ENCODE assay signal across 8 cellular contexts in the genomic region with DNA sequence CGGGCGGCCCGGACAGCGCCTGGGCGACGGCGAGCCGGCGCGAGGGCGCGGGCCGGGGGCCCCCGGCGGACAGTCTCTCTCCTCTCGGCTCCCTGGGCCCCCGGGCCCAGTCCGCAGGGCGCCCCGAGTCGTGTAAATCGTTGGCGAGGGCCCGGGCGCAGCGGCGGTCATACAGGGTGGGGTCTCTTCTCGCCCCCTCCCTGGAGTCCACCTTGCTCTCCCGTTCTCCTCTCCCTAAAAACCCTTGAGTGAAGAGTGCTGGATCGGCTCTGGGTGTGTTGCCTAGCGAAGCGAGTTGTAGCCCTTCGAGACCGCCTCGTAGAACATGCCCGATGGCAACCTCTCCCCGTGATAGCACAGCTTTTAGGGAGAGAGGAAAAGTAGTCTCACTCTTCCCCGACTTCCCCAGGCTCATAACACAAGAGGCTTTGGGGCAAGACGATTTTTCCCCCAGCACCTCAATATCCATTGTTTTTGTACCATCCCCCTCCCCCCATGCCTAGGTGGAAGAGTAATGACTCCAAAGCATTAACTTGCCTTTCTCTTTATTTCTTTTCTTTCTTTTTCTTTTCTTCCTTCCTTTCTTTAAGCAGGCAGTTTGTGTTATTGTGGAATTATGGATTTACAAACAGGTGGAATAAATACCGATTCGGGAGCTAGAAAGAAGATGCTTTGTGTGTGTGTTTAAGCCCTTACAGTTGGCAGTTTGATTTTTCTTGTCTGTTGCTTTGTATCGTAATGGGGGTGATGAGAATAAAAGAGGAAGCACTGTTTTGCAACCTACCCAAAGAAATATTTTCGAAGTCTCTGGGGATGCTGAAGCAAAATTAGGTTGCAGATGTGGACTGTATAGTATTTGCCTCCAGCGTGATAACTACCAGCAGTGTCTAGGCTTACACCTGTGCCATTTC. TPM values are rescaled to one million over a fixed set of nuclear protein-coding genes. Genes with fewer than 3 reads are reported as not detected.
A peak's percentile ranks its signal among the peaks of the same experiment; 100 is the strongest.
DNase-seq lines count a peak whose midpoint lies in the region; ATAC-seq, FAIRE-seq and TF ChIP-seq lines count a peak whose summit lies in the region.

No MANE protein-coding gene starts in this region.

- H3K79me2 ChIP-seq in K562 (ENCODE audit: control insufficient read depth, insufficient read depth, low read length): peaks cover 58% of the 10 kb centered on the region

- no peak for TF ChIP-seq EP300 in K562 (IDR thresholded peaks at IDR 0.05; ENCODE audit: low read length)

- CTCF ChIA-PET in K562 (lab: Yijun Ruan, JAX; ENCODE audit: low intra/inter-chr PET ratio): no interaction called here

- H3K4me2 ChIP-seq in K562 (ENCODE audit: insufficient read depth, low read length): peak overlapping the region; percentile 95

- BruUV-seq in K562 (replicated peaks; lab: Mats Ljungman, UMichigan): TSS peak; percentile 58

- FAIRE-seq in K562 (lab: Jason Lieb, UNC): no peak

- peak; percentile 70 for DNase-seq in ELF-1 (ENCODE audit: low read depth, low spot score)
- peak in 3 of 4 experiments; percentile 5 to 47 (median 30) for DNase-seq in K562 (ENCODE audit: extremely low read depth in 1 of 4, low spot score in 3 of 4)
- no peak for DNase-seq in skeletal muscle cell (ENCODE audit: low read depth)
- no peak for DNase-seq in NCI-H774 (lab: John Stamatoyannopoulos, UW)

- no peaks in the 10 kb centered on the region for H4K20me1 ChIP-seq in K562 (replicated peaks; ENCODE audit: control insufficient read depth, insufficient read depth, low read length)

- H3K36me3 ChIP-seq in K562 (ENCODE audit: control insufficient read depth, insufficient read depth, low read length): no peaks in the 10 kb centered on the region

- ATAC-seq in GM21381 (IDR thresholded peaks at IDR 0.05; ENCODE audit: unreplicated experiment) (peak; percentile 18), HG03575 (IDR thresholded peaks at IDR 0.05; ENCODE audit: extremely low read depth, insufficient number of reproducible peaks, low FRiP score, unreplicated experiment) (peak; percentile 26), K562 (peak; percentile 18)

- no peaks in the 10 kb centered on the region for H3K9me3 ChIP-seq in K562 (replicated peaks; ENCODE audit: control insufficient read depth, insufficient read depth, low read depth, low read length)
- H3K9me3 ChIP-seq in iPS-18c (ENCODE audit: control insufficient read depth, insufficient read depth, low read length): no peaks in the 10 kb centered on the region

- POLR2A ChIA-PET in K562 (lab: Yijun Ruan, JAX): interaction anchor here (1.1 to 1.5 kb wide), 2 partner anchors 57 to 146 kb away, joined by 3 to 4 read pairs; no protein-coding TSS in a partner anchor

- 3% methylated on average over 10 of the region's 44 CpGs for WGBS in K562 (ENCODE audit: insufficient coverage, low coverage, missing lambda C conversion rate)

- no peak for TF ChIP-seq RAD21 in K562 (CRISPR knock-in tag; conservative IDR thresholded peaks at IDR 0.05 in 1 of 2, IDR thresholded peaks at IDR 0.05 in 1 of 2)

- intact Hi-C loops in K562 (cut with micrococcal nuclease): no loop called here

- peak overlapping the region; percentile 90 for H3K27ac ChIP-seq in K562 (ENCODE audit: extremely low read depth, low read depth, low read length)

- no peaks in the 10 kb centered on the region for H3K9me1 ChIP-seq in K562 (ENCODE audit: control insufficient read depth, insufficient read depth, low read length)

- H3K27me3 ChIP-seq in K562 (ENCODE audit: control insufficient read depth in 2 of 2, insufficient read depth in 2 of 2, low read length in 2 of 2): no peaks in the 10 kb centered on the region

- TF ChIP-seq CTCF in K562 (IDR thresholded peaks at IDR 0.05 in 2 of 3, conservative IDR thresholded peaks at IDR 0.05 in 1 of 3; ENCODE audit: insufficient read depth in 2 of 3, low read depth in 1 of 3, low read length in 3 of 3): no peak

- peak overlapping the region; percentile 82 for H3K4me3 ChIP-seq in K562
- H3K4me3 ChIP-seq in iPS-18c (ENCODE audit: insufficient read depth, low read depth, low read length): peak overlapping the region; percentile 76
- H3K4me3 ChIP-seq in skeletal muscle cell (ENCODE audit: low read depth, low read length): peak overlapping the region; percentile 86

- TF ChIP-seq POLR2A in Raji (IDR thresholded peaks at IDR 0.05; ENCODE audit: insufficient read depth, low read depth, low read length): peak; percentile 44; the same call in 1 of the 2 replicates
- no peak for TF ChIP-seq POLR2A in K562 (conservative IDR thresholded peaks at IDR 0.05)

- peak overlapping the region; percentile 64 for H2AFZ ChIP-seq in K562 (ENCODE audit: low read depth, low read length)

- peak overlapping the region; percentile 81 to 98 for H3K9ac ChIP-seq in K562 (ENCODE audit: insufficient read depth in 1 of 2, low read depth in 2 of 2, low read length in 2 of 2)

- in situ Hi-C loops in K562 (cut with MboI): no loop called here

- peaks cover 0 to 17% of the 10 kb centered on the region in 2 experiments; a peak in 2 of 5 replicates for H3K4me1 ChIP-seq in K562 (replicated peaks in 1 of 2; ENCODE audit: control insufficient read depth in 2 of 2, insufficient read depth in 2 of 2, low read length in 2 of 2)

TF ChIP-seq in K562, 482 proteins besides CTCF, POLR2A, EP300 and RAD21 (continues in another document):
- peak; percentile 32; the same call in 1 of the 2 replicates for TF ChIP-seq ZFX (CRISPR knock-in tag; IDR thresholded peaks at IDR 0.05)
- peak; percentile 42 for TF ChIP-seq CHD1 (IDR thresholded peaks at IDR 0.05; ENCODE audit: low read length)
- TF ChIP-seq RFX7 (CRISPR knock-in tag; IDR thresholded peaks at IDR 0.05): no peak
- peak in 1 of 2 experiments; percentile 98; a peak in 2 of 4 replicates for TF ChIP-seq KDM1A (IDR thresholded peaks at IDR 0.05)
- TF ChIP-seq ZBED1 (IDR thresholded peaks at IDR 0.05): no peak
- peak; percentile 14; the same call in 1 of the 2 replicates for TF ChIP-seq ZBTB7A (IDR thresholded peaks at IDR 0.05; ENCODE audit: borderline replicate concordance, control insufficient read depth, low read depth, low read length)
- peak; percentile 84 for TF ChIP-seq ZNF444 (CRISPR knock-in tag; IDR thresholded peaks at IDR 0.05)

RNA-seq across cellular contexts. Expression of gene SHOC2, which starts 0.8 kb away (rescaled TPM):
- 6.3 and 27.4 TPM in 2 replicates for total RNA-seq in K562 (2011; cell fraction: chromatin; rRNA removed; ENCODE audit: low replicate concordance)
- total RNA-seq in K562 (2011; cell fraction: nucleolus; rRNA removed): 3.5 and 5.8 TPM in 2 replicates
- 8.9 and 10.8 TPM in 2 replicates for total RNA-seq in K562 (2011; cell fraction: nucleoplasm; rRNA removed)
- total RNA-seq in K562 (2014; rRNA removed): 9.2 and 10.2 TPM in 2 replicates
- total RNA-seq in K562 (2014; rRNA removed; fragmentation: Illumina TruSeq; extraction: Trizol): 14.6 and 17.2 TPM in 2 replicates
- 13.8 and 16.1 TPM in 2 replicates for total RNA-seq in K562 (2015; rRNA removed; fragmentation: Illumina TruSeq; extraction: Trizol)
- total RNA-seq in K562 (2021): 16.8 and 17.2 TPM in 2 replicates
- polyA plus RNA-seq in K562 (2011; rRNA removed): 10.2 and 14.9 TPM in 2 replicates
- 3.5 and 6.9 TPM in 2 replicates for polyA plus RNA-seq in K562 (2011; cell fraction: cytosol; rRNA removed)
- 3.3 and 4.2 TPM in 2 replicates for polyA plus RNA-seq in K562 (2011; cell fraction: nucleus; rRNA removed)
- polyA plus RNA-seq in K562 (2012): 11.0 and 13.0 TPM in 2 replicates
- 16.3 and 17.2 TPM in 2 replicates for polyA plus RNA-seq in K562 (2014; fragmentation: Illumina TruSeq; extraction: Trizol)
- polyA plus RNA-seq in K562 (2014; fragmentation: Nextera tagmentation; extraction: Ambion mirVana): 10 to 100 TPM; 11.4 to 17.5 TPM
- polyA plus RNA-seq in K562 (2014; rRNA removed): 9.2 and 10.3 TPM in 2 replicates
- 28.5 and 31.2 TPM in 2 replicates for polyA minus RNA-seq in K562 (2011; rRNA and poly(A)+ RNA removed)
- 6.8 and 13.1 TPM in 2 replicates for polyA minus RNA-seq in K562 (2011; cell fraction: cytosol; rRNA and poly(A)+ RNA removed)
- 9.7 and 21.9 TPM in 2 replicates for polyA minus RNA-seq in K562 (2011; cell fraction: nucleus; rRNA and poly(A)+ RNA removed)

RNA-seq across cellular contexts. Expression of gene BBIP1, which starts 1.2 kb away (rescaled TPM):
- total RNA-seq in K562 (2011; cell fraction: chromatin; rRNA removed; ENCODE audit: low replicate concordance): 8.1 and 22.8 TPM in 2 replicates
- 5.1 and 5.5 TPM in 2 replicates for total RNA-seq in K562 (2011; cell fraction: nucleolus; rRNA removed)
- 9.8 and 37.7 TPM in 2 replicates for total RNA-seq in K562 (2011; cell fraction: nucleoplasm; rRNA removed)
- total RNA-seq in K562 (2014; rRNA removed): 5.2 and 12.2 TPM in 2 replicates
- total RNA-seq in K562 (2014; rRNA removed; fragmentation: Illumina TruSeq; extraction: Trizol): 19.4 and 21.2 TPM in 2 replicates
- total RNA-seq in K562 (2015; rRNA removed; fragmentation: Illumina TruSeq; extraction: Trizol): 18.1 and 18.9 TPM in 2 replicates
- total RNA-seq in K562 (2021): 12.5 and 17.2 TPM in 2 replicates
- polyA plus RNA-seq in K562 (2011; rRNA removed): 19.2 and 24.2 TPM in 2 replicates
- 2.6 and 4.7 TPM in 2 replicates for polyA plus RNA-seq in K562 (2011; cell fraction: cytosol; rRNA removed)
- polyA plus RNA-seq in K562 (2011; cell fraction: nucleus; rRNA removed): 8.6 and 11.2 TPM in 2 replicates
- 17.8 and 20.6 TPM in 2 replicates for polyA plus RNA-seq in K562 (2012)
- 23.0 and 27.8 TPM in 2 replicates for polyA plus RNA-seq in K562 (2014; fragmentation: Illumina TruSeq; extraction: Trizol)
- 10 to 100 TPM; 30.6 to 31.0 TPM for polyA plus RNA-seq in K562 (2014; fragmentation: Nextera tagmentation; extraction: Ambion mirVana)
- 14.1 and 17.3 TPM in 2 replicates for polyA plus RNA-seq in K562 (2014; rRNA removed)
- polyA minus RNA-seq in K562 (2011; rRNA and poly(A)+ RNA removed): 17.2 and 21.9 TPM in 2 replicates
- polyA minus RNA-seq in K562 (2011; cell fraction: cytosol; rRNA and poly(A)+ RNA removed): 3.5 and 5.2 TPM in 2 replicates
- 7.0 and 15.1 TPM in 2 replicates for polyA minus RNA-seq in K562 (2011; cell fraction: nucleus; rRNA and poly(A)+ RNA removed)

RNA-seq across cellular contexts. Expression of gene PDCD4, which starts 48.5 kb away (rescaled TPM):
- 9.1 and 68.5 TPM in 2 replicates for total RNA-seq in K562 (2011; cell fraction: chromatin; rRNA removed; ENCODE audit: low replicate concordance)
- 2.7 and 5.9 TPM in 2 replicates for total RNA-seq in K562 (2011; cell fraction: nucleolus; rRNA removed)
- 15.7 and 17.2 TPM in 2 replicates for total RNA-seq in K562 (2011; cell fraction: nucleoplasm; rRNA removed)
- total RNA-seq in K562 (2014; rRNA removed) (20.2 and 22.5 TPM in 2 replicates), K562 (2014; rRNA removed; fragmentation: Illumina TruSeq; extraction: Trizol) (33.7 and 44.2 TPM in 2 replicates), K562 (2015; rRNA removed; fragmentation: Illumina TruSeq; extraction: Trizol) (15.9 and 18.3 TPM in 2 replicates), K562 (2021) (28.0 and 44.1 TPM in 2 replicates)
- polyA plus RNA-seq in K562 (2011; rRNA removed) (28.1 and 40.2 TPM in 2 replicates), K562 (2014; fragmentation: Illumina TruSeq; extraction: Trizol) (38.0 and 38.2 TPM in 2 replicates), K562 (2014; fragmentation: Nextera tagmentation; extraction: Ambion mirVana) (10 to 100 TPM; 12.9 to 18.1 TPM), K562 (2014; rRNA removed) (34.4 and 36.6 TPM in 2 replicates)
- 2.7 and 13.3 TPM in 2 replicates for polyA plus RNA-seq in K562 (2011; cell fraction: cytosol; rRNA removed)
- polyA plus RNA-seq in K562 (2011; cell fraction: nucleus; rRNA removed): 11.9 and 17.6 TPM in 2 replicates
- 38.4 and 47.3 TPM in 2 replicates for polyA plus RNA-seq in K562 (2012)
- 37.7 and 52.1 TPM in 2 replicates for polyA minus RNA-seq in K562 (2011; rRNA and poly(A)+ RNA removed)
- 14.9 and 17.9 TPM in 2 replicates for polyA minus RNA-seq in K562 (2011; cell fraction: cytosol; rRNA and poly(A)+ RNA removed)
- 11.0 and 21.5 TPM in 2 replicates for polyA minus RNA-seq in K562 (2011; cell fraction: nucleus; rRNA and poly(A)+ RNA removed)

Comparison
In these comparisons a context has a peak if more than half of its experiments do, and no peak if none do; other contexts are left out.
1. DNase-seq: peak in ELF-1 (single experiment) and K562 (3 of 4); none in skeletal muscle cell (single experiment) and NCI-H774 (single experiment).
2. Peak in every context shown above with its lines, with median percentiles within 50 percentile points of each other: ATAC-seq and H3K4me3 ChIP-seq.